Comparison of ENCODE assay signal across 7 cellular contexts in the genomic region with DNA sequence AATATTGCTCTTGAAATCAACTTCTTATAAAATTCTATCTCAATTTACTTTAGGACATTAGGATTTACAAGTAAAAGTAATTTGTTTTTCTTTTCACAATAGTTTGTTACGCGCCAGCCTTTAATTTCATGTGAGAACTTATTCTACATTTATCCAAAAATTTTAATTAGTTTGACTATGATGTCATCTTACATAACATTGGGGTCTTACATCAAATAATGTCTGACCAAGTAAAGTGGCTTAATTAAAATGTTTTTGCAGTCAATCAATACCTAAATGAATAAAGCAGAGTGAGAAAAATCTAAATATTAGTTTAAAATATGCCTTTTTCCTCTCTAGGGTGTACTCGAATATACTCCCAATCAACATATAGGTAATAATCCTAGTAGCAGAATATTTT.
"Had no signal": no experiment of that assay in that cellular context is flagged by ENCODE, and none has a peak within 500 bp of the region (broad histone marks: within the 10 kb centered on the region; RNA-seq: fewer than 3 reads in every experiment).

No MANE protein-coding gene starts in this region.

- H3K4me3 ChIP-seq: GM23248, HAP-1 had no signal

- H3K27ac ChIP-seq: GM23248, KMS-11 had no signal

- H3K9me3 ChIP-seq: HAP-1 had no signal

- H3K4me2 ChIP-seq: KMS-11 had no signal

- H3K4me1 ChIP-seq: HAP-1 had no signal

- H3K9ac ChIP-seq: GM23248, KMS-11 had no signal

- FAIRE-seq: HTR-8/SVneo had no signal

- DNase-seq: GM23248, GOT3, H7, KBM-7 had no signal

- H3K36me3 ChIP-seq: HAP-1 had no signal

- H2AFZ ChIP-seq: GM23248 had no signal
